ENCODE assay signal across 21 cellular contexts in genomic region chr3:122947086-122947611, GRCh38.
DNase-seq lines count a peak whose midpoint lies in the region; ATAC-seq, FAIRE-seq and TF ChIP-seq lines count a peak whose summit lies in the region.
"Had no signal": no experiment of that assay in that cellular context is flagged by ENCODE, and none has a peak within 500 bp of the region (broad histone marks: within the 10 kb centered on the region; RNA-seq: fewer than 3 reads in every experiment).

No MANE protein-coding gene starts in this region.

- H3K27me3 ChIP-seq in left ventricle myocardium inferior (ENCODE audit: low read depth), result no peaks in the 10 kb centered on the region
- H3K27me3 ChIP-seq in osteoblast (ENCODE audit: insufficient read depth, low read length), result peaks cover 30% of the 10 kb centered on the region

- H3K4me1 Mint-ChIP-seq in chondrocyte (ENCODE audit: low read depth), result peaks cover 58% of the 10 kb centered on the region

- no peak for FAIRE-seq in urothelium cell line (lab: Jason Lieb, UNC)
- FAIRE-seq: GM12891, GM19239 had no signal

- no peak overlapping the region for H3K4me2 ChIP-seq in osteoblast (ENCODE audit: insufficient read depth, low read length)

- H3K9me3 ChIP-seq in left ventricle myocardium inferior (replicated peaks) (no peaks in the 10 kb centered on the region), osteoblast (ENCODE audit: low read depth, low read length) (no peaks in the 10 kb centered on the region)

- no peaks in the 10 kb centered on the region for H3K27me3 Mint-ChIP-seq in chondrocyte (ENCODE audit: low read depth)
- H3K27me3 Mint-ChIP-seq: B cell had no signal

- peaks cover 5% of the 10 kb centered on the region for H3K36me3 Mint-ChIP-seq in chondrocyte (ENCODE audit: low read depth)
- H3K36me3 Mint-ChIP-seq: CD8-positive, alpha-beta T cell had no signal

- DNase-seq in left ventricle myocardium inferior, result no peak
- no peak for DNase-seq in left cardiac atrium
- peak; percentile 97 for DNase-seq in NCI-H82 (lab: John Stamatoyannopoulos, UW)
- DNase-seq in chondrocyte (ENCODE audit: low spot score), result no peak
- peak; percentile 61 for DNase-seq in osteoblast (ENCODE audit: insufficient read length, low spot score, missing footprints)
- DNase-seq in stimulated activated CD4-positive, alpha-beta T cell treated with anti-CD3 and anti-CD28 coated beads, Interleukin-4, amount 100 ng/mL, for 24 hours, result no peak
- DNase-seq in urothelium cell line (ENCODE audit: low spot score), result no peak
- DNase-seq: 8988T; Calu3; CD8-positive, alpha-beta T cell; GOT3; KBM-7; NCI-H1105 treated with DMSO at 0.1 percent for 48 hours; NCI-H1694; NCI-H2107; NCI-H510A had no signal

- no peaks in the 10 kb centered on the region for H3K36me3 ChIP-seq in left ventricle myocardium inferior
- H3K36me3 ChIP-seq in osteoblast (ENCODE audit: insufficient read depth, low read length), result no peaks in the 10 kb centered on the region

- H3K27ac ChIP-seq in left ventricle myocardium inferior (replicated peaks) (peak overlapping the region; percentile 68), osteoblast (ENCODE audit: low read depth, low read length) (no peak overlapping the region)

- peaks cover 2% of the 10 kb centered on the region for H3K9me3 Mint-ChIP-seq in chondrocyte (ENCODE audit: low read depth)

- H3K79me2 ChIP-seq in osteoblast (ENCODE audit: insufficient read depth, low read length), result no peaks in the 10 kb centered on the region

- TF ChIP-seq CTCF in left ventricle myocardium inferior (IDR thresholded peaks at IDR 0.05; ENCODE audit: borderline replicate concordance) (no peak), chondrocyte (IDR thresholded peaks at IDR 0.05) (no peak), osteoblast (IDR thresholded peaks at IDR 0.05; ENCODE audit: extremely low read depth, low read depth, low read length) (no peak)

- H2AFZ ChIP-seq in osteoblast (ENCODE audit: low read length), result no peak overlapping the region

- no peak overlapping the region for H3K4me3 Mint-ChIP-seq in chondrocyte (ENCODE audit: unreplicated experiment)
- H3K4me3 Mint-ChIP-seq: B cell; CD8-positive, alpha-beta T cell had no signal

- peak overlapping the region; percentile 94 for H3K27ac Mint-ChIP-seq in chondrocyte (ENCODE audit: unreplicated experiment)
- H3K27ac Mint-ChIP-seq: B cell; CD8-positive, alpha-beta T cell had no signal

- no peaks in the 10 kb centered on the region for H4K20me1 ChIP-seq in osteoblast (ENCODE audit: insufficient read depth, low read length)

- ATAC-seq in left cardiac atrium, result no peak
- ATAC-seq in HG02763 (IDR thresholded peaks at IDR 0.05; ENCODE audit: unreplicated experiment), result no peak
- ATAC-seq: CD8-positive, alpha-beta T cell; Panc1 had no signal

- intact Hi-C loops in left ventricle myocardium inferior (cut with micrococcal nuclease) (no loop called here), left cardiac atrium (cut with DNase I) (loop anchor here (5.0 to 10.0 kb wide), 3 partner anchors 80 to 318 kb away; partner anchors contain the start of gene SEMA5B (in 1 of the 2))

- H3K4me1 ChIP-seq in left ventricle myocardium inferior (peaks cover 42% of the 10 kb centered on the region), osteoblast (ENCODE audit: insufficient read depth, low read length) (peaks cover 9% of the 10 kb centered on the region)

- H3K4me3 ChIP-seq in left ventricle myocardium inferior (no peak overlapping the region), osteoblast (ENCODE audit: insufficient read depth, low read length) (no peak overlapping the region)

Comparison
In these comparisons a context has a peak if more than half of its experiments do, and no peak if none do; other contexts are left out.
1. DNase-seq: peak in NCI-H82 (single experiment) and osteoblast (single experiment); none in left ventricle myocardium inferior (single experiment), left cardiac atrium (single experiment), chondrocyte (single experiment), stimulated activated CD4-positive, alpha-beta T cell treated with anti-CD3 and anti-CD28 coated beads, Interleukin-4, amount 100 ng/mL, for 24 hours (single experiment) and urothelium cell line (single experiment).